ENCODE assay signal across 30 cellular contexts in genomic region chrX:110053453-110053852, GRCh38. TPM values are rescaled to one million over a fixed set of nuclear protein-coding genes. Genes with fewer than 3 reads are reported as not detected.
DNase-seq lines count a peak whose midpoint lies in the region; ATAC-seq, FAIRE-seq and TF ChIP-seq lines count a peak whose summit lies in the region.
"Had no signal": no experiment of that assay in that cellular context is flagged by ENCODE, and none has a peak within 500 bp of the region (broad histone marks: within the 10 kb centered on the region; RNA-seq: fewer than 3 reads in every experiment).

No MANE protein-coding gene starts in this region.

- WGBS in A549 (ENCODE audit: missing lambda C conversion rate): 89% methylated on average over 1 of the region's 1 CpG

- H2AFZ ChIP-seq in osteoblast (ENCODE audit: low read length): no peak overlapping the region

- H3K27me3 ChIP-seq in osteoblast (ENCODE audit: insufficient read depth, low read length) (no peaks in the 10 kb centered on the region), gastrocnemius medialis (no peaks in the 10 kb centered on the region)
- H3K27me3 ChIP-seq: BE2C had no signal

- ATAC-seq in A549 (no peak), gastrocnemius medialis (peak in 1 of 2 donors; percentile 69)
- ATAC-seq: CD8-positive, alpha-beta T cell had no signal

- intact Hi-C loops in gastrocnemius medialis (cut with DNase I; ENCODE audit: low total_unique reads): no loop called here

- H3K4me3 ChIP-seq in A549: no peak overlapping the region
- no peak overlapping the region for H3K4me3 ChIP-seq in osteoblast (ENCODE audit: insufficient read depth, low read length)
- H3K4me3 ChIP-seq in gastrocnemius medialis: no peak overlapping the region
- H3K4me3 ChIP-seq: BLaER1; BLaER1 treated with 17β-estradiol and CSF1 and Interleukin-3, amounts not matched to agents 10 nM and 100 nM had no signal

- TF ChIP-seq POLR2A in A549 (IDR thresholded peaks at IDR 0.05; ENCODE audit: low read length) (no peak), gastrocnemius medialis (IDR thresholded peaks at IDR 0.05) (no peak)

- CTCF ChIA-PET in A549 (lab: Yijun Ruan, JAX): interaction anchor here (1.2 to 1.5 kb wide), 2 partner anchors 14 to 93 kb away, joined by 3 read pairs; no protein-coding TSS in a partner anchor

- no peak for TF ChIP-seq EP300 in A549 (IDR thresholded peaks at IDR 0.05)

- no peak for TF ChIP-seq RAD21 in A549 (conservative IDR thresholded peaks at IDR 0.05 in 1 of 2, IDR thresholded peaks at IDR 0.05 in 1 of 2)

- POLR2A ChIA-PET in A549 (lab: Yijun Ruan, JAX): no interaction called here

- H3K36me3 ChIP-seq in osteoblast (ENCODE audit: insufficient read depth, low read length) (no peaks in the 10 kb centered on the region), gastrocnemius medialis (no peaks in the 10 kb centered on the region)
- H3K36me3 ChIP-seq: BE2C had no signal

- H3K27ac ChIP-seq in A549 (peak overlapping the region; percentile 30 to 31; a peak in 1 of 6 replicates), osteoblast (ENCODE audit: low read depth, low read length) (no peak overlapping the region), gastrocnemius medialis (peak overlapping the region; percentile 78 to 86 (median 80))
- H3K27ac ChIP-seq: 22Rv1; BLaER1; BLaER1 treated with 17β-estradiol and CSF1 and Interleukin-3, amounts not matched to agents 10 nM and 100 nM; C4-2B had no signal

- TF ChIP-seq CTCF in A549 (IDR thresholded peaks at IDR 0.05) (no peak), osteoblast (IDR thresholded peaks at IDR 0.05; ENCODE audit: extremely low read depth, low read depth, low read length) (no peak), gastrocnemius medialis (IDR thresholded peaks at IDR 0.05 in 4 of 5, conservative IDR thresholded peaks at IDR 0.05 in 1 of 5) (no peak)

- H3K79me2 ChIP-seq in osteoblast (ENCODE audit: insufficient read depth, low read length): no peaks in the 10 kb centered on the region

- FAIRE-seq in A549 (lab: Jason Lieb, UNC): no peak
- FAIRE-seq: A204.1 had no signal

- peaks cover 4% of the 10 kb centered on the region for H4K20me1 ChIP-seq in osteoblast (ENCODE audit: insufficient read depth, low read length)

- H3K4me1 ChIP-seq in A549 (peaks cover 61% of the 10 kb centered on the region), osteoblast (ENCODE audit: insufficient read depth, low read length) (no peaks in the 10 kb centered on the region), gastrocnemius medialis (peaks cover 8 to 28% of the 10 kb centered on the region in 2 donors)
- H3K4me1 ChIP-seq: BE2C, BLaER1, Caco-2 had no signal

- H3K9me3 ChIP-seq in A549 (no peaks in the 10 kb centered on the region), osteoblast (ENCODE audit: low read depth, low read length) (no peaks in the 10 kb centered on the region), gastrocnemius medialis (no peaks in the 10 kb centered on the region)
- H3K9me3 ChIP-seq: BE2C, BLaER1, Caco-2 had no signal

- DNase-seq in A549 (ENCODE audit: low read depth in 1 of 2, low spot score in 1 of 2) (no peak), osteoblast (ENCODE audit: insufficient read length, low spot score, missing footprints) (peak; percentile 43), gastrocnemius medialis (peak in 1 of 2 donors; percentile 20), kidney tubule cell (ENCODE audit: low spot score) (no peak), Kasumi-1 (lab: John Stamatoyannopoulos, UW) (no peak)
- no peak for DNase-seq in activated CD4-positive, alpha-beta T cell treated with anti-CD3 and anti-CD28 coated beads for 1 hour
- DNase-seq: 8988T; ACHN; AML-193; BE2C; C1 segment of cervical spinal cord; Caco-2; Calu3; CD4-positive, alpha-beta T cell; CD4-positive, CD25-positive, alpha-beta regulatory T cell; CD8-positive, alpha-beta memory T cell; CD8-positive, alpha-beta T cell; COR-L47; DMS 273 treated with DMSO at 0.1 percent for 48 hours; DMS153; DMS53; DMS79; DMS79 treated with DMSO at 0.1 percent for 48 hours; DND-41; EL had no signal

- H3K4me2 ChIP-seq in A549 (no peak overlapping the region), osteoblast (ENCODE audit: insufficient read depth, low read length) (no peak overlapping the region)
- H3K4me2 ChIP-seq: BLaER1; BLaER1 treated with 17β-estradiol and CSF1 and Interleukin-3, amounts not matched to agents 10 nM and 100 nM had no signal

- in situ Hi-C loops in gastrocnemius medialis (cut with MboI; ENCODE audit: low sequenced_read_pairs in 4 of 4): no loop called here

TF ChIP-seq in A549, 52 proteins besides CTCF, POLR2A, EP300 and RAD21:
- no peak for TF ChIP-seq HMGXB4 (CRISPR knock-in tag; IDR thresholded peaks at IDR 0.05; ENCODE audit: borderline replicate concordance)
- TF ChIP-seq PHF8 (IDR thresholded peaks at IDR 0.05; ENCODE audit: borderline replicate concordance, low read depth): no peak
- no peak for TF ChIP-seq HOXA7 (CRISPR knock-in tag; IDR thresholded peaks at IDR 0.05)
- no peak for TF ChIP-seq ZFP36 (IDR thresholded peaks at IDR 0.05; ENCODE audit: borderline replicate concordance, partially characterized antibody)
- TF ChIP-seq EHMT2 (IDR thresholded peaks at IDR 0.05; ENCODE audit: low read depth): no peak
- TF ChIP-seq NR3C1 (IDR thresholded peaks at IDR 0.05): no peak
- no peak for TF ChIP-seq CEBPB (IDR thresholded peaks at IDR 0.05)
- TF ChIP-seq HDAC2 (IDR thresholded peaks at IDR 0.05): no peak
- no peak for TF ChIP-seq USF2 (IDR thresholded peaks at IDR 0.05)
- no peak for TF ChIP-seq GATA3 (IDR thresholded peaks at IDR 0.05; ENCODE audit: borderline replicate concordance)
- TF ChIP-seq ATOH8 (CRISPR knock-in tag; IDR thresholded peaks at IDR 0.05; ENCODE audit: low read depth): no peak
- TF ChIP-seq RNF2 (IDR thresholded peaks at IDR 0.05; ENCODE audit: borderline replicate concordance, low read depth): no peak
- no peak for TF ChIP-seq PBX3 (IDR thresholded peaks at IDR 0.05)
- TF ChIP-seq FOXS1 (CRISPR knock-in tag; IDR thresholded peaks at IDR 0.05): no peak
- no peak for TF ChIP-seq MAX (IDR thresholded peaks at IDR 0.05)
- TF ChIP-seq KDM1A (IDR thresholded peaks at IDR 0.05; ENCODE audit: low read depth): no peak
- TF ChIP-seq HES2 (IDR thresholded peaks at IDR 0.05): no peak

RNA-seq across cellular contexts. Expression of gene TMEM164, which starts 50.5 kb away (rescaled TPM):
- 32.0 and 36.3 TPM in 2 replicates for polyA plus RNA-seq in A549 (2011; rRNA removed)
- 14.8 and 21.4 TPM in 2 replicates for polyA plus RNA-seq in A549 (2012; cell fraction: cytosol; rRNA removed)
- polyA plus RNA-seq in A549 (2012; cell fraction: nucleus; rRNA removed): 20.1 and 24.0 TPM in 2 replicates
- 35.3 to 43.7 TPM (median 38.9 TPM) in 3 replicates for polyA plus RNA-seq in A549 (2017; fragmentation: RNase III; extraction: RNeasy Plus Mini Kit Qiagen cat#74134 plus additional on column Dnase treatment)
- polyA minus RNA-seq in A549 (2011; rRNA and poly(A)+ RNA removed): 44.0 and 45.7 TPM in 2 replicates
- 7.6 and 21.5 TPM in 2 replicates for total RNA-seq in osteoblast
- total RNA-seq in gastrocnemius medialis: 10 to 100 TPM; 40.1 to 61.2 (median 47.3) TPM
